ENCODE assay signal across 15 cellular contexts in genomic region chr9:120882935-120883607, GRCh38. TPM values are rescaled to one million over a fixed set of nuclear protein-coding genes. Genes with fewer than 3 reads are reported as not detected.
DNase-seq lines count a peak whose midpoint lies in the region; ATAC-seq and TF ChIP-seq lines count a peak whose summit lies in the region.
"Had no signal": no experiment of that assay in that cellular context is flagged by ENCODE, and none has a peak within 500 bp of the region (broad histone marks: within the 10 kb centered on the region; RNA-seq: fewer than 3 reads in every experiment).

No MANE protein-coding gene starts in this region.

- H3K4me3 Mint-ChIP-seq in activated naive CD4-positive, alpha-beta T cell treated with anti-CD3 and anti-CD28 coated beads, Interleukin-2, amount 10 ng/mL, durations not matched to agents 7 days and 5 days: no peak overlapping the region
- peak overlapping the region; percentile 30 for H3K4me3 Mint-ChIP-seq in activated T-helper 17 cell treated with anti-CD3 and anti-CD28 coated beads, Interleukin-2, amount 50 U/mL, for 72 hours
- no peak overlapping the region for H3K4me3 Mint-ChIP-seq in type B pancreatic cell

- DNase-seq in activated naive CD4-positive, alpha-beta T cell treated with anti-CD3 and anti-CD28 coated beads, Interleukin-2, amount 10 ng/mL, durations not matched to agents 7 days and 5 days: no peak
- no peak for DNase-seq in activated naive CD4-positive, alpha-beta T cell treated with anti-CD3 and anti-CD28 coated beads, Interleukin-2, amount 50 U/mL, for 16 hours
- peak; percentile 75 for DNase-seq in MM.1S
- peak; percentile 58 for DNase-seq in renal cortical epithelial cell (ENCODE audit: low read depth)
- DNase-seq in type B pancreatic cell (ENCODE audit: extremely low spot score, unreplicated experiment): no peak
- no peak for DNase-seq in SKM-1 treated with dmso at 0.1 percent for 144 hours (lab: John Stamatoyannopoulos, UW; ENCODE audit: unreplicated experiment)
- DNase-seq: activated CD4-positive, CD25-positive, alpha-beta regulatory T cell; adrenal gland; left ventricle myocardium superior; NCI-H1694 treated with DMSO at 0.1 percent for 48 hours; NCI-H526; spleen had no signal

- H3K36me3 Mint-ChIP-seq in activated naive CD4-positive, alpha-beta T cell treated with anti-CD3 and anti-CD28 coated beads, Interleukin-2, amount 10 ng/mL, durations not matched to agents 7 days and 5 days: peaks cover 20% of the 10 kb centered on the region
- H3K36me3 Mint-ChIP-seq in activated T-helper 17 cell treated with anti-CD3 and anti-CD28 coated beads, Interleukin-2, amount 50 U/mL, for 72 hours (ENCODE audit: low read depth): peaks cover 12% of the 10 kb centered on the region
- no peaks in the 10 kb centered on the region for H3K36me3 Mint-ChIP-seq in type B pancreatic cell

- H3F3A ChIP-seq in MM.1S (ENCODE audit: insufficient read depth, low read length): peaks cover 19% of the 10 kb centered on the region

- H3K9me3 ChIP-seq in MM.1S (replicated peaks; ENCODE audit: insufficient read depth, low read length): no peaks in the 10 kb centered on the region
- H3K9me3 ChIP-seq: adrenal gland, spleen had no signal

- no peaks in the 10 kb centered on the region for H4K20me1 ChIP-seq in MM.1S (ENCODE audit: insufficient read depth, low read length)

- peak overlapping the region; percentile 20; the same call in 1 of the 2 replicates for H3K27ac ChIP-seq in MM.1S (ENCODE audit: low read length)
- H3K27ac ChIP-seq: adrenal gland, RWPE1, spleen had no signal

- 0 out of 2 replicates have a peak overlapping the region, but pooled peaks have one; percentile 5 for H3K4me2 ChIP-seq in MM.1S (ENCODE audit: low read depth, low read length)

- peaks cover 85% of the 10 kb centered on the region for H3K4me1 Mint-ChIP-seq in activated naive CD4-positive, alpha-beta T cell treated with anti-CD3 and anti-CD28 coated beads, Interleukin-2, amount 10 ng/mL, durations not matched to agents 7 days and 5 days
- H3K4me1 Mint-ChIP-seq in activated T-helper 17 cell treated with anti-CD3 and anti-CD28 coated beads, Interleukin-2, amount 50 U/mL, for 72 hours: peaks cover 43% of the 10 kb centered on the region
- H3K4me1 Mint-ChIP-seq in type B pancreatic cell (ENCODE audit: unreplicated experiment): peaks cover 5% of the 10 kb centered on the region

- H3K36me3 ChIP-seq in MM.1S (replicated peaks; ENCODE audit: insufficient read depth, low read length): no peaks in the 10 kb centered on the region
- H3K36me3 ChIP-seq: adrenal gland, spleen had no signal

- H3K27ac Mint-ChIP-seq in activated naive CD4-positive, alpha-beta T cell treated with anti-CD3 and anti-CD28 coated beads, Interleukin-2, amount 10 ng/mL, durations not matched to agents 7 days and 5 days: peak overlapping the region; percentile 63
- H3K27ac Mint-ChIP-seq in activated T-helper 17 cell treated with anti-CD3 and anti-CD28 coated beads, Interleukin-2, amount 50 U/mL, for 72 hours: peak overlapping the region; percentile 41
- H3K27ac Mint-ChIP-seq in type B pancreatic cell: no peak overlapping the region

- no peak for ATAC-seq in activated T-helper 17 cell treated with anti-CD3 and anti-CD28 coated beads, Interleukin-2, amount 50 U/mL, for 72 hours (replicated peaks)
- ATAC-seq in HG03565 (IDR thresholded peaks at IDR 0.05; ENCODE audit: unreplicated experiment): no peak
- ATAC-seq: left ventricle myocardium superior had no signal

- CTCF ChIA-PET in activated naive CD4-positive, alpha-beta T cell treated with anti-CD3 and anti-CD28 coated beads, Interleukin-2, amount 10 ng/mL, durations not matched to agents 7 days and 5 days (lab: Charles Lee): interaction anchor here (1.8 kb wide), 1 partner anchor 14 kb away, joined by 4 read pairs; no protein-coding TSS in a partner anchor

- H3K9ac ChIP-seq in MM.1S (ENCODE audit: low read length): no peak overlapping the region

- H2AFZ ChIP-seq in MM.1S (ENCODE audit: low read length): no peak overlapping the region

- H3K9me2 ChIP-seq in MM.1S (replicated peaks; ENCODE audit: insufficient read depth, low read length): no peaks in the 10 kb centered on the region

- TF ChIP-seq CTCF in MM.1S (IDR thresholded peaks at IDR 0.05; ENCODE audit: low read length) (no peak), type B pancreatic cell (conservative IDR thresholded peaks at IDR 0.05) (no peak)

- no peaks in the 10 kb centered on the region for H3K27me3 Mint-ChIP-seq in activated naive CD4-positive, alpha-beta T cell treated with anti-CD3 and anti-CD28 coated beads, Interleukin-2, amount 10 ng/mL, durations not matched to agents 7 days and 5 days
- H3K27me3 Mint-ChIP-seq in activated T-helper 17 cell treated with anti-CD3 and anti-CD28 coated beads, Interleukin-2, amount 50 U/mL, for 72 hours: no peaks in the 10 kb centered on the region
- peaks cover 23% of the 10 kb centered on the region for H3K27me3 Mint-ChIP-seq in type B pancreatic cell

- H3K79me2 ChIP-seq in MM.1S (ENCODE audit: low read length): peaks cover 3% of the 10 kb centered on the region

- no peaks in the 10 kb centered on the region for H3K9me3 Mint-ChIP-seq in activated naive CD4-positive, alpha-beta T cell treated with anti-CD3 and anti-CD28 coated beads, Interleukin-2, amount 10 ng/mL, durations not matched to agents 7 days and 5 days
- H3K9me3 Mint-ChIP-seq in activated T-helper 17 cell treated with anti-CD3 and anti-CD28 coated beads, Interleukin-2, amount 50 U/mL, for 72 hours: no peaks in the 10 kb centered on the region
- H3K9me3 Mint-ChIP-seq in type B pancreatic cell: no peaks in the 10 kb centered on the region

- H3K27me3 ChIP-seq in MM.1S (replicated peaks; ENCODE audit: insufficient read depth, low read length): no peaks in the 10 kb centered on the region
- H3K27me3 ChIP-seq: adrenal gland, spleen had no signal

- H3K4me1 ChIP-seq in MM.1S (ENCODE audit: low read length): peaks cover 37% of the 10 kb centered on the region

- no peak overlapping the region for H3K4me3 ChIP-seq in MM.1S (ENCODE audit: low read length)
- H3K4me3 ChIP-seq: adrenal gland, spleen had no signal

RNA-seq across cellular contexts. Expression of gene PHF19, which starts 6.1 kb away (rescaled TPM):
- 100 to 1,000 TPM; 236 to 258 TPM for total RNA-seq in activated T-helper 17 cell treated with anti-CD3 and anti-CD28 coated beads, Interleukin-2, amount 50 U/mL, for 72 hours
- total RNA-seq in renal cortical epithelial cell (8.0 and 21.4 TPM in 2 replicates), type B pancreatic cell (ENCODE audit: low replicate concordance) (31.0 and 39.6 TPM in 2 replicates)

RNA-seq across cellular contexts. Expression of gene PSMD5, which starts 40.3 kb away (rescaled TPM):
- 10 to 100 TPM; 60.2 to 62.8 TPM for total RNA-seq in activated T-helper 17 cell treated with anti-CD3 and anti-CD28 coated beads, Interleukin-2, amount 50 U/mL, for 72 hours
- 25.5 and 38.4 TPM in 2 replicates for total RNA-seq in renal cortical epithelial cell
- 43.6 and 45.2 TPM in 2 replicates for total RNA-seq in type B pancreatic cell (ENCODE audit: low replicate concordance)

RNA-seq across cellular contexts. Expression of gene TRAF1, which starts 43.5 kb away (rescaled TPM):
- 100 to 1,000 TPM in 1 of 2 donors, 10 to 100 TPM in 1; 71.4 to 164 TPM for total RNA-seq in activated T-helper 17 cell treated with anti-CD3 and anti-CD28 coated beads, Interleukin-2, amount 50 U/mL, for 72 hours
- total RNA-seq in renal cortical epithelial cell (3.4 and 16.0 TPM in 2 replicates), type B pancreatic cell (ENCODE audit: low replicate concordance) (1.9 and 3.1 TPM in 2 replicates)

Comparison
In these comparisons a context has a peak if more than half of its experiments do, and no peak if none do; other contexts are left out.
1. DNase-seq: peak in MM.1S (single experiment) and renal cortical epithelial cell (single experiment); none in activated naive CD4-positive, alpha-beta T cell treated with anti-CD3 and anti-CD28 coated beads, Interleukin-2, amount 10 ng/mL, durations not matched to agents 7 days and 5 days (single experiment), activated naive CD4-positive, alpha-beta T cell treated with anti-CD3 and anti-CD28 coated beads, Interleukin-2, amount 50 U/mL, for 16 hours (single experiment), type B pancreatic cell (single experiment) and SKM-1 treated with dmso at 0.1 percent for 144 hours (single experiment).